16 cellular contexts compared by ENCODE assay signal in the genomic region with DNA sequence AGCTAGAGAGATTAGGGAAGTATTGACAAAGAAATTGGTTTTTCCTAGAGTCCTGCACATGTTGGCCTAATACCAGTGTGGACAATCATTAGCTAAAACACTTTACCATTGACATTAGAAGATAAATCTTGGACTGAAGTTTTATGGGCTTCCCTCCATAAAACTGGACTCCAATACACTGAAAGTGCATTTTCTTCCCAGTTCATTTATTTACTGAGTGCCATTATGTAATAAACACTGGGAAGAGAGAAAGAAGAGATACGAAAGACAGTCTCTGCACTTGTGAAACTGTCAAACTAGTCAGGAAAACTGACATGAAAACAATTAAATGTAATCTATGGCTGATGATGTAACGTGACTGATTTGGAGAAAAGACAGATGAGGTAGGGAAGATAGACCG.
A peak's percentile ranks its signal among the peaks of the same experiment; 100 is the strongest.
DNase-seq lines count a peak whose midpoint lies in the region; ATAC-seq and TF ChIP-seq lines count a peak whose summit lies in the region.
"Had no signal": no experiment of that assay in that cellular context is flagged by ENCODE, and none has a peak within 500 bp of the region (broad histone marks: within the 10 kb centered on the region; RNA-seq: fewer than 3 reads in every experiment).

No MANE protein-coding gene starts in this region.

- H3K4me3 Mint-ChIP-seq in naive thymus-derived CD8-positive, alpha-beta T cell, result no peak overlapping the region
- H3K4me3 Mint-ChIP-seq in activated CD4-positive, alpha-beta memory T cell treated with anti-CD3 and anti-CD28 coated beads for 36 hours, result no peak overlapping the region
- H3K4me3 Mint-ChIP-seq: CD14-positive monocyte; CD4-positive, alpha-beta memory T cell; H9 had no signal

- H3K27me3 Mint-ChIP-seq in naive thymus-derived CD8-positive, alpha-beta T cell, result no peaks in the 10 kb centered on the region
- H3K27me3 Mint-ChIP-seq in activated CD4-positive, alpha-beta memory T cell treated with anti-CD3 and anti-CD28 coated beads for 36 hours, result no peaks in the 10 kb centered on the region
- H3K27me3 Mint-ChIP-seq: CD4-positive, alpha-beta memory T cell had no signal

- peaks cover 0 to 28% (median 8%) of the 10 kb centered on the region in 9 donors for H3K9me3 Mint-ChIP-seq in naive thymus-derived CD8-positive, alpha-beta T cell
- H3K9me3 Mint-ChIP-seq in activated CD4-positive, alpha-beta memory T cell treated with anti-CD3 and anti-CD28 coated beads for 36 hours, result peaks cover 9% of the 10 kb centered on the region

- peak; percentile 57 for ATAC-seq in mucosa of descending colon
- ATAC-seq in naive thymus-derived CD8-positive, alpha-beta T cell, result no peak
- ATAC-seq: A549, K562 had no signal

- H4K20me1 ChIP-seq in smooth muscle cell (ENCODE audit: low read depth), result no peaks in the 10 kb centered on the region
- H4K20me1 ChIP-seq: BLaER1 had no signal

- H3K4me3 ChIP-seq in mucosa of descending colon (no peak overlapping the region), smooth muscle cell (no peak overlapping the region)
- H3K4me3 ChIP-seq: A549, BLaER1, K562 had no signal

- intact Hi-C loops in mucosa of descending colon (cut with DNase I, micrococcal nuclease), result no loop called here
- intact Hi-C loops in activated CD4-positive, alpha-beta memory T cell treated with anti-CD3 and anti-CD28 coated beads for 36 hours (cut with micrococcal nuclease), result no loop called here

- POLR2A ChIA-PET in naive thymus-derived CD8-positive, alpha-beta T cell (lab: Charles Lee), result no interaction called here
- POLR2A ChIA-PET in activated CD4-positive, alpha-beta memory T cell treated with anti-CD3 and anti-CD28 coated beads for 36 hours (lab: Charles Lee), result no interaction called here

- H3F3A ChIP-seq in smooth muscle cell (ENCODE audit: low read depth), result no peaks in the 10 kb centered on the region

- peaks cover 0 to 4% (median 0%) of the 10 kb centered on the region in 3 donors for H3K36me3 Mint-ChIP-seq in naive thymus-derived CD8-positive, alpha-beta T cell
- no peaks in the 10 kb centered on the region for H3K36me3 Mint-ChIP-seq in activated CD4-positive, alpha-beta memory T cell treated with anti-CD3 and anti-CD28 coated beads for 36 hours
- H3K36me3 Mint-ChIP-seq: CD14-positive monocyte; CD4-positive, alpha-beta memory T cell had no signal

- H3K36me3 ChIP-seq in mucosa of descending colon (ENCODE audit: low read depth) (no peaks in the 10 kb centered on the region), smooth muscle cell (ENCODE audit: low read depth) (no peaks in the 10 kb centered on the region)
- H3K36me3 ChIP-seq: BLaER1 had no signal

- H3K27ac ChIP-seq in VCaP, result peak overlapping the region; percentile 59
- no peak overlapping the region for H3K27ac ChIP-seq in smooth muscle cell (ENCODE audit: low read depth)
- H3K27ac ChIP-seq: 22Rv1, A549, BLaER1 had no signal

- H3K27ac Mint-ChIP-seq in naive thymus-derived CD8-positive, alpha-beta T cell, result no peak overlapping the region
- H3K27ac Mint-ChIP-seq in activated CD4-positive, alpha-beta memory T cell treated with anti-CD3 and anti-CD28 coated beads for 36 hours, result no peak overlapping the region
- H3K27ac Mint-ChIP-seq: CD14-positive monocyte; CD4-positive, alpha-beta memory T cell; H9 had no signal

- TF ChIP-seq CTCF in VCaP (conservative IDR thresholded peaks at IDR 0.05) (no peak), mucosa of descending colon (IDR thresholded peaks at IDR 0.05) (no peak), smooth muscle cell (IDR thresholded peaks at IDR 0.05; ENCODE audit: borderline replicate concordance, insufficient read depth, poor library complexity, severe bottlenecking) (no peak)

- no peak overlapping the region for H2AFZ ChIP-seq in smooth muscle cell (ENCODE audit: low read depth)

- no peaks in the 10 kb centered on the region for H3K79me2 ChIP-seq in smooth muscle cell (ENCODE audit: low read depth)

- H3K4me1 ChIP-seq in mucosa of descending colon (ENCODE audit: low read depth), result no peaks in the 10 kb centered on the region
- H3K4me1 ChIP-seq in smooth muscle cell (ENCODE audit: low read depth), result no peaks in the 10 kb centered on the region
- H3K4me1 ChIP-seq: A549, BLaER1 had no signal

- peak; percentile 7 for DNase-seq in DMS79 treated with DMSO at 0.1 percent for 48 hours (lab: John Stamatoyannopoulos, UW)
- DNase-seq in DMS79 (lab: John Stamatoyannopoulos, UW), result no peak
- DNase-seq in mucosa of descending colon, result no peak
- no peak for DNase-seq in smooth muscle cell (lab: John Stamatoyannopoulos, UW; ENCODE audit: unreplicated experiment)
- DNase-seq in naive thymus-derived CD8-positive, alpha-beta T cell, result no peak
- DNase-seq in activated CD4-positive, alpha-beta memory T cell treated with anti-CD3 and anti-CD28 coated beads for 36 hours, result no peak
- DNase-seq: Calu3; CD4-positive, alpha-beta memory T cell; H9; IMR-90 had no signal

- H3K9me3 ChIP-seq in mucosa of descending colon (peaks cover 9% of the 10 kb centered on the region), smooth muscle cell (replicated peaks; ENCODE audit: low read depth) (peaks cover 5% of the 10 kb centered on the region)

- H3K4me2 ChIP-seq in smooth muscle cell, result no peak overlapping the region
- H3K4me2 ChIP-seq: A549, BLaER1 had no signal

- 44% methylated on average over 3 of the region's 3 CpGs for WGBS in smooth muscle cell (ENCODE audit: low lambda C conversion rate)

- no peaks in the 10 kb centered on the region for H3K27me3 ChIP-seq in smooth muscle cell (ENCODE audit: low read depth)
- H3K27me3 ChIP-seq: BLaER1 had no signal

- CTCF ChIA-PET in activated CD4-positive, alpha-beta memory T cell treated with anti-CD3 and anti-CD28 coated beads for 36 hours (lab: Charles Lee), result no interaction called here

- peaks cover 0 to 2% (median 0%) of the 10 kb centered on the region in 4 donors for H3K4me1 Mint-ChIP-seq in naive thymus-derived CD8-positive, alpha-beta T cell
- H3K4me1 Mint-ChIP-seq in activated CD4-positive, alpha-beta memory T cell treated with anti-CD3 and anti-CD28 coated beads for 36 hours (ENCODE audit: low read depth), result no peaks in the 10 kb centered on the region
- H3K4me1 Mint-ChIP-seq: CD14-positive monocyte; CD4-positive, alpha-beta memory T cell; H9 had no signal

- no peak overlapping the region for H3K9ac ChIP-seq in smooth muscle cell (ENCODE audit: low read depth)
- H3K9ac ChIP-seq: BLaER1 had no signal
